Comparison of ENCODE assay signal across 14 cellular contexts in the genomic region with DNA sequence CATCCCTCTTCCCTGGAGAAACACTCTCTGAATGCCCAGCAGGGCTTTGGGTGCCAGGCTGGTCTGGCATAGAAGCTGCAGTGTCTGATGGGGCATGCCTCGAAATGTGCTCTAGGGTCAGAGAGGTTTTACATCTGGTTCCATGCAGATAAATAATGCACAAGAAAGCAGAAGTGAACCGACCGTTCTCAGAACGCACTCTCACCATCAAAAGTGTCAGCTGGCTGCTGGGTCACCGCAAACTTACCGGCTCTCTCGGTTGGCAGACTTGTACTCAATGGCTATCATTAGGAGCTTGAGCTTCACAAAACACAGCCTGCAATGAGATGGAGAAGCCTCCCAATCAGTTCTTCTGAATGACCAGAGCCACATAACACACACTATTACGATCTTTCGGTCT.
DNase-seq lines count a peak whose midpoint lies in the region; ATAC-seq, FAIRE-seq and TF ChIP-seq lines count a peak whose summit lies in the region.
"Had no signal": no experiment of that assay in that cellular context is flagged by ENCODE, and none has a peak within 500 bp of the region (broad histone marks: within the 10 kb centered on the region; RNA-seq: fewer than 3 reads in every experiment).

No MANE protein-coding gene starts in this region.

- no peaks in the 10 kb centered on the region for H3K36me3 ChIP-seq in bronchial epithelial cell (ENCODE audit: control insufficient read depth, insufficient read depth, low read length)
- H3K36me3 ChIP-seq in smooth muscle cell (ENCODE audit: low read depth), result no peaks in the 10 kb centered on the region

- H3K4me2 ChIP-seq in smooth muscle cell, result no peak overlapping the region

- H3K4me1 ChIP-seq in smooth muscle cell (ENCODE audit: low read depth), result no peaks in the 10 kb centered on the region

- TF ChIP-seq CTCF in bronchial epithelial cell (IDR thresholded peaks at IDR 0.05; ENCODE audit: insufficient read depth, low read length, severe bottlenecking) (no peak), smooth muscle cell (IDR thresholded peaks at IDR 0.05; ENCODE audit: borderline replicate concordance, insufficient read depth, poor library complexity, severe bottlenecking) (no peak)

- H4K20me1 ChIP-seq in smooth muscle cell (ENCODE audit: low read depth), result no peaks in the 10 kb centered on the region

- no peaks in the 10 kb centered on the region for H3K79me2 ChIP-seq in smooth muscle cell (ENCODE audit: low read depth)

- no peaks in the 10 kb centered on the region for H3K9me3 ChIP-seq in smooth muscle cell (replicated peaks; ENCODE audit: low read depth)
- H3K9me3 ChIP-seq: thoracic aorta had no signal

- H3K9ac ChIP-seq in smooth muscle cell (ENCODE audit: low read depth), result no peak overlapping the region

- H3K27me3 ChIP-seq in bronchial epithelial cell (ENCODE audit: control insufficient read depth, insufficient read depth, low read length) (no peaks in the 10 kb centered on the region), smooth muscle cell (ENCODE audit: low read depth) (no peaks in the 10 kb centered on the region)

- H3K27ac ChIP-seq in smooth muscle cell (ENCODE audit: low read depth), result no peak overlapping the region
- H3K27ac ChIP-seq: thoracic aorta had no signal

- no peak for DNase-seq in bronchial epithelial cell (ENCODE audit: low read depth)
- DNase-seq in activated naive CD4-positive, alpha-beta T cell treated with anti-CD3 and anti-CD28 coated beads, Interleukin-2, amount 50 U/mL, for 16 hours, result no peak
- DNase-seq in GM19240 (ENCODE audit: insufficient read length, low spot score), result no peak
- DNase-seq in effector CD8-positive, alpha-beta T cell (lab: John Stamatoyannopoulos, UW), result no peak
- DNase-seq in smooth muscle cell (lab: John Stamatoyannopoulos, UW; ENCODE audit: unreplicated experiment), result no peak
- DNase-seq: activated T-cell treated with anti-CD3 and anti-CD28 coated beads, Interleukin-2, amount 50 U/mL, for 1 hour; NCI-H1048; right cardiac atrium had no signal

- ATAC-seq in GM18907 (IDR thresholded peaks at IDR 0.05; ENCODE audit: unreplicated experiment) (peak; percentile 94), HG02571 (IDR thresholded peaks at IDR 0.05; ENCODE audit: unreplicated experiment) (peak; percentile 70), HG03457 (IDR thresholded peaks at IDR 0.05; ENCODE audit: unreplicated experiment) (peak; percentile 55)
- ATAC-seq: right cardiac atrium had no signal

- H3K4me3 ChIP-seq in bronchial epithelial cell (ENCODE audit: low read depth, low read length), result no peak overlapping the region
- H3K4me3 ChIP-seq in smooth muscle cell, result no peak overlapping the region
- H3K4me3 ChIP-seq: thoracic aorta had no signal

- no peak overlapping the region for H2AFZ ChIP-seq in smooth muscle cell (ENCODE audit: low read depth)

- 72% methylated on average over 9 of the region's 9 CpGs for WGBS in smooth muscle cell (ENCODE audit: low lambda C conversion rate)

- H3F3A ChIP-seq in smooth muscle cell (ENCODE audit: low read depth), result no peaks in the 10 kb centered on the region

- peak; percentile 47 for FAIRE-seq in bronchial epithelial cell (lab: Jason Lieb, UNC)
- FAIRE-seq: D721Med, TTC549 had no signal
